ENCODE assay signal across 8 cellular contexts in genomic region chr6:132812255-132812732, GRCh38. TPM values are rescaled to one million over a fixed set of nuclear protein-coding genes. Genes with fewer than 3 reads are reported as not detected.
DNase-seq lines count a peak whose midpoint lies in the region; ATAC-seq and TF ChIP-seq lines count a peak whose summit lies in the region.

No MANE protein-coding gene starts in this region.

- H3K27ac Mint-ChIP-seq in endothelial cell (ENCODE audit: unreplicated experiment), result no peak overlapping the region

- H2AFZ ChIP-seq in parathyroid adenoma, result peak overlapping the region; percentile 97

- peaks cover 33% of the 10 kb centered on the region for H3K4me1 Mint-ChIP-seq in endothelial cell (ENCODE audit: unreplicated experiment)

- BruUV-seq in Panc1 (replicated peaks; lab: Mats Ljungman, UMichigan), result no TSS peak

- H3K4me3 Mint-ChIP-seq in endothelial cell (ENCODE audit: unreplicated experiment), result peak overlapping the region; percentile 99

- ATAC-seq in Panc1, result no peak
- no peak for ATAC-seq in GM21360 (IDR thresholded peaks at IDR 0.05; ENCODE audit: unreplicated experiment)

- H3K36me3 ChIP-seq in Panc1 (ENCODE audit: control insufficient read depth, insufficient read depth, low read length) (peaks cover 26% of the 10 kb centered on the region), parathyroid adenoma (ENCODE audit: control insufficient read depth, insufficient read depth, low read length) (no peaks in the 10 kb centered on the region)

- H3K36me3 Mint-ChIP-seq in endothelial cell (ENCODE audit: low read depth, unreplicated experiment), result peaks cover 18% of the 10 kb centered on the region

- H3K27me3 ChIP-seq in Panc1 (ENCODE audit: control insufficient read depth, insufficient read depth, low read length), result peaks cover 7% of the 10 kb centered on the region; the same call in 1 of the 2 replicates
- no peaks in the 10 kb centered on the region for H3K27me3 ChIP-seq in parathyroid adenoma (ENCODE audit: control insufficient read depth, insufficient read depth, low read length)

- no peak for TF ChIP-seq CTCF in Panc1 (IDR thresholded peaks at IDR 0.05)
- TF ChIP-seq CTCF in endothelial cell (IDR thresholded peaks at IDR 0.05; ENCODE audit: unreplicated experiment), result no peak
- TF ChIP-seq CTCF in parathyroid adenoma (IDR thresholded peaks at IDR 0.05), result no peak

- intact Hi-C loops in Panc1 (cut with micrococcal nuclease; ENCODE audit: unreplicated experiment), result no loop called here

- H3K4me1 ChIP-seq in Panc1 (ENCODE audit: control insufficient read depth, insufficient read depth, low read length) (peaks cover 14% of the 10 kb centered on the region; the same call in 1 of the 2 replicates), parathyroid adenoma (peaks cover 5% of the 10 kb centered on the region)

- DNase-seq in NCI-H2196 (lab: John Stamatoyannopoulos, UW; ENCODE audit: unreplicated experiment), result peak; percentile 17
- no peak for DNase-seq in NCI-H2196 treated with DMSO at 0.1 percent for 48 hours (lab: John Stamatoyannopoulos, UW; ENCODE audit: unreplicated experiment)
- DNase-seq in Panc1 (ENCODE audit: low read depth, low spot score), result no peak
- DNase-seq in endothelial cell (ENCODE audit: low spot score), result no peak
- no peak for DNase-seq in cerebellum (ENCODE audit: low spot score)
- no peak for DNase-seq in SW480 (ENCODE audit: low spot score)

- H3K4me2 ChIP-seq in parathyroid adenoma (ENCODE audit: low read length), result peak overlapping the region; percentile 95

- H3K27ac ChIP-seq in Panc1 (ENCODE audit: low read length), result peak overlapping the region; percentile 94
- peak overlapping the region; percentile 75 for H3K27ac ChIP-seq in parathyroid adenoma

- no peaks in the 10 kb centered on the region for H3K9me3 ChIP-seq in Panc1 (ENCODE audit: control insufficient read depth, insufficient read depth, low read depth, low read length)
- H3K9me3 ChIP-seq in parathyroid adenoma (ENCODE audit: control insufficient read depth, low read length), result no peaks in the 10 kb centered on the region

- in situ Hi-C loops in Panc1 (cut with HindIII; ENCODE audit: low pct_unique_long_range_greater_than_20kb, low sequenced_read_pairs), result no loop called here

- peaks cover 13% of the 10 kb centered on the region for H3K79me2 ChIP-seq in parathyroid adenoma

- H3K9ac ChIP-seq in parathyroid adenoma, result no peak overlapping the region

- POLR2A ChIA-PET in Panc1 (lab: Charles Lee), result interaction anchor here (0.6 kb wide), 2 partner anchors 18 to 1250 kb away, joined by 3 read pairs; no protein-coding TSS in a partner anchor

- no peaks in the 10 kb centered on the region for H3K9me3 Mint-ChIP-seq in endothelial cell (ENCODE audit: unreplicated experiment)

- CTCF ChIA-PET in Panc1 (lab: Charles Lee), result interaction anchor here (0.6 to 1.8 kb wide), 3 partner anchors 14 to 281 kb away, joined by 3 to 5 read pairs (median 4); partner anchors contain the start of gene SLC18B1

- H3K4me3 ChIP-seq in Panc1 (ENCODE audit: low read depth in 2 of 2, low read length in 2 of 2) (peak overlapping the region; percentile 73 to 99; a peak in 3 of 4 replicates), parathyroid adenoma (ENCODE audit: low read depth, low read length) (peak overlapping the region; percentile 98)

- H3K27me3 Mint-ChIP-seq in endothelial cell (ENCODE audit: unreplicated experiment), result peaks cover 13% of the 10 kb centered on the region

RNA-seq across cellular contexts. Expression of gene RPS12, which starts 2.1 kb away (rescaled TPM):
- total RNA-seq in Panc1 (2021; ENCODE audit: unreplicated experiment) (1,010 TPM), endothelial cell (ENCODE audit: unreplicated experiment) (1,343 TPM), cerebellum (569 TPM)
- polyA plus RNA-seq in Panc1 (2012; ENCODE audit: insufficient read length), result 1,742 TPM

RNA-seq across cellular contexts. Expression of gene SLC18B1, which starts 13.9 kb away (rescaled TPM):
- total RNA-seq in Panc1 (2021; ENCODE audit: unreplicated experiment), result 0.67 TPM
- 0.51 TPM for polyA plus RNA-seq in Panc1 (2012; ENCODE audit: insufficient read length)
- total RNA-seq in endothelial cell (ENCODE audit: unreplicated experiment), result 11.1 TPM
- 18.2 TPM for total RNA-seq in cerebellum

RNA-seq across cellular contexts. Expression of gene VNN2, which starts 54.6 kb away (rescaled TPM):
- total RNA-seq in Panc1 (2021; ENCODE audit: unreplicated experiment), result 0.18 TPM
- not detected for polyA plus RNA-seq in Panc1 (2012; ENCODE audit: insufficient read length)
- not detected for total RNA-seq in endothelial cell (ENCODE audit: unreplicated experiment)
- total RNA-seq in cerebellum, result 0.27 TPM
